Comparison of ENCODE assay signal across 1 cellular context in the genomic region with DNA sequence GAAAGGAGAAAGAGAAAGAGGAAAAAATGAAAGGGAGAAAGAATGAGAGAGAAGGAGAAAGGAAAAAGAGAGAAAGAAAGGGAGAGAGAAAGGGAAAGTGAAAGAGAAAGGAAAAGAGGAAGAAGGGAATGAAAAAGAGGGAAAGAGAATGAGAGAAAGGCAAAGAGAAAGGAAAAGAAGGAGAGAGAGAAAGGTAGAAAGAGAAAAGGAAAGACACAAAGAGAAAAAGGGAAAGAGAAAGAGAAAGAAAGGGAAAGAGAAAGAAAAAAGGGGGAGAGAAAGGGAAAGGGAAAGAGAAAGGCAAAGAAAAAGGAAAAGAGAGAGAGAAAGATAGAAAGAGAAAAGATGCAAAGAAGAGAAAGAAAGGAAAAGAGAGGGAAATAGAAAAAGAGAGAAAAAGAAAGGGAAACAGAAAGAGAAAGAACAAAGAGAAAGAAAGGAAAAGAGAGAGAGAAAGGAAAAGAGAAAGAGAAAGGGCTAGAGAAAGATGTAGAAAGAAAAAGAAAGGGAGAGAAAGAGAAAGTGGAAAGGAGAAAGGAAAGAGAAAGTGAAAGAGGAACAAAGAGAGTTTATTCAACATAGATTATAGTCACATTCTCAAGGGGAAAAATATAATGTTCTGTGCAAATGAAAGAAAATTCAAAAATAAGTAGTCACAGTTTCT.
TF ChIP-seq lines count a peak whose summit lies in the region.

No MANE protein-coding gene starts in this region.

TF ChIP-seq in GM12878, 131 proteins besides CTCF, POLR2A, EP300 and RAD21 (continued from another document):
- TF ChIP-seq, protein P1, sequence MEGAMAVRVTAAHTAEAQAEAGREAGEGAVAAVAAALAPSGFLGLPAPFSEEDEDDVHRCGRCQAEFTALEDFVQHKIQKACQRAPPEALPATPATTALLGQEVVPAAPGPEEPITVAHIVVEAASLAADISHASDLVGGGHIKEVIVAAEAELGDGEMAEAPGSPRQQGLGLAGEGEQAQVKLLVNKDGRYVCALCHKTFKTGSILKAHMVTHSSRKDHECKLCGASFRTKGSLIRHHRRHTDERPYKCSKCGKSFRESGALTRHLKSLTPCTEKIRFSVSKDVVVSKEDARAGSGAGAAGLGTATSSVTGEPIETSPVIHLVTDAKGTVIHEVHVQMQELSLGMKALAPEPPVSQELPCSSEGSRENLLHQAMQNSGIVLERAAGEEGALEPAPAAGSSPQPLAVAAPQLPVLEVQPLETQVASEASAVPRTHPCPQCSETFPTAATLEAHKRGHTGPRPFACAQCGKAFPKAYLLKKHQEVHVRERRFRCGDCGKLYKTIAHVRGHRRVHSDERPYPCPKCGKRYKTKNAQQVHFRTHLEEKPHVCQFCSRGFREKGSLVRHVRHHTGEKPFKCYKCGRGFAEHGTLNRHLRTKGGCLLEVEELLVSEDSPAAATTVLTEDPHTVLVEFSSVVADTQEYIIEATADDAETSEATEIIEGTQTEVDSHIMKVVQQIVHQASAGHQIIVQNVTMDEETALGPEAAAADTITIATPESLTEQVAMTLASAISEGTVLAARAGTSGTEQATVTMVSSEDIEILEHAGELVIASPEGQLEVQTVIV (IDR thresholded peaks at IDR 0.05; ENCODE audit: borderline replicate concordance, partially characterized antibody) = no peak
- TF ChIP-seq FOS (IDR thresholded peaks at IDR 0.05; ENCODE audit: borderline replicate concordance, extremely low read depth, insufficient read length) (no peak), HDAC2 (IDR thresholded peaks at IDR 0.05) (no peak), RUNX3 (IDR thresholded peaks at IDR 0.05; ENCODE audit: low read length) (no peak), PAX5 (IDR thresholded peaks at IDR 0.05; ENCODE audit: borderline replicate concordance, low read depth, low read length) (no peak), POU2F2 (IDR thresholded peaks at IDR 0.05; ENCODE audit: borderline replicate concordance, low read depth, low read length) (no peak), NFYA (IDR thresholded peaks at IDR 0.05; ENCODE audit: borderline replicate concordance, low read depth, low read length) (no peak), EGR1 (IDR thresholded peaks at IDR 0.05; ENCODE audit: borderline replicate concordance in 1 of 2, low read depth in 2 of 2, low read length in 2 of 2) (no peak)
- TF ChIP-seq, protein P2, sequence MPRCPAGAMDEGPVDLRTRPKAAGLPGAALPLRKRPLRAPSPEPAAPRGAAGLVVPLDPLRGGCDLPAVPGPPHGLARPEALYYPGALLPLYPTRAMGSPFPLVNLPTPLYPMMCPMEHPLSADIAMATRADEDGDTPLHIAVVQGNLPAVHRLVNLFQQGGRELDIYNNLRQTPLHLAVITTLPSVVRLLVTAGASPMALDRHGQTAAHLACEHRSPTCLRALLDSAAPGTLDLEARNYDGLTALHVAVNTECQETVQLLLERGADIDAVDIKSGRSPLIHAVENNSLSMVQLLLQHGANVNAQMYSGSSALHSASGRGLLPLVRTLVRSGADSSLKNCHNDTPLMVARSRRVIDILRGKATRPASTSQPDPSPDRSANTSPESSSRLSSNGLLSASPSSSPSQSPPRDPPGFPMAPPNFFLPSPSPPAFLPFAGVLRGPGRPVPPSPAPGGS (IDR thresholded peaks at IDR 0.05; ENCODE audit: borderline replicate concordance, insufficient read depth, low read depth, low read length, poor library complexity, severe bottlenecking) = no peak
- TF ChIP-seq, protein P3, sequence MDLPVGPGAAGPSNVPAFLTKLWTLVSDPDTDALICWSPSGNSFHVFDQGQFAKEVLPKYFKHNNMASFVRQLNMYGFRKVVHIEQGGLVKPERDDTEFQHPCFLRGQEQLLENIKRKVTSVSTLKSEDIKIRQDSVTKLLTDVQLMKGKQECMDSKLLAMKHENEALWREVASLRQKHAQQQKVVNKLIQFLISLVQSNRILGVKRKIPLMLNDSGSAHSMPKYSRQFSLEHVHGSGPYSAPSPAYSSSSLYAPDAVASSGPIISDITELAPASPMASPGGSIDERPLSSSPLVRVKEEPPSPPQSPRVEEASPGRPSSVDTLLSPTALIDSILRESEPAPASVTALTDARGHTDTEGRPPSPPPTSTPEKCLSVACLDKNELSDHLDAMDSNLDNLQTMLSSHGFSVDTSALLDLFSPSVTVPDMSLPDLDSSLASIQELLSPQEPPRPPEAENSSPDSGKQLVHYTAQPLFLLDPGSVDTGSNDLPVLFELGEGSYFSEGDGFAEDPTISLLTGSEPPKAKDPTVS (IDR thresholded peaks at IDR 0.05; ENCODE audit: low read depth, low read length) = no peak
- TF ChIP-seq, protein P4, sequence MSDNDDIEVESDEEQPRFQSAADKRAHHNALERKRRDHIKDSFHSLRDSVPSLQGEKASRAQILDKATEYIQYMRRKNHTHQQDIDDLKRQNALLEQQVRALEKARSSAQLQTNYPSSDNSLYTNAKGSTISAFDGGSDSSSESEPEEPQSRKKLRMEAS (IDR thresholded peaks at IDR 0.05; ENCODE audit: low read depth, low read length) = no peak
- TF ChIP-seq, protein P5, sequence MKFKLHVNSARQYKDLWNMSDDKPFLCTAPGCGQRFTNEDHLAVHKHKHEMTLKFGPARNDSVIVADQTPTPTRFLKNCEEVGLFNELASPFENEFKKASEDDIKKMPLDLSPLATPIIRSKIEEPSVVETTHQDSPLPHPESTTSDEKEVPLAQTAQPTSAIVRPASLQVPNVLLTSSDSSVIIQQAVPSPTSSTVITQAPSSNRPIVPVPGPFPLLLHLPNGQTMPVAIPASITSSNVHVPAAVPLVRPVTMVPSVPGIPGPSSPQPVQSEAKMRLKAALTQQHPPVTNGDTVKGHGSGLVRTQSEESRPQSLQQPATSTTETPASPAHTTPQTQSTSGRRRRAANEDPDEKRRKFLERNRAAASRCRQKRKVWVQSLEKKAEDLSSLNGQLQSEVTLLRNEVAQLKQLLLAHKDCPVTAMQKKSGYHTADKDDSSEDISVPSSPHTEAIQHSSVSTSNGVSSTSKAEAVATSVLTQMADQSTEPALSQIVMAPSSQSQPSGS (IDR thresholded peaks at IDR 0.05; ENCODE audit: low read length) = no peak
- TF ChIP-seq, protein P6, sequence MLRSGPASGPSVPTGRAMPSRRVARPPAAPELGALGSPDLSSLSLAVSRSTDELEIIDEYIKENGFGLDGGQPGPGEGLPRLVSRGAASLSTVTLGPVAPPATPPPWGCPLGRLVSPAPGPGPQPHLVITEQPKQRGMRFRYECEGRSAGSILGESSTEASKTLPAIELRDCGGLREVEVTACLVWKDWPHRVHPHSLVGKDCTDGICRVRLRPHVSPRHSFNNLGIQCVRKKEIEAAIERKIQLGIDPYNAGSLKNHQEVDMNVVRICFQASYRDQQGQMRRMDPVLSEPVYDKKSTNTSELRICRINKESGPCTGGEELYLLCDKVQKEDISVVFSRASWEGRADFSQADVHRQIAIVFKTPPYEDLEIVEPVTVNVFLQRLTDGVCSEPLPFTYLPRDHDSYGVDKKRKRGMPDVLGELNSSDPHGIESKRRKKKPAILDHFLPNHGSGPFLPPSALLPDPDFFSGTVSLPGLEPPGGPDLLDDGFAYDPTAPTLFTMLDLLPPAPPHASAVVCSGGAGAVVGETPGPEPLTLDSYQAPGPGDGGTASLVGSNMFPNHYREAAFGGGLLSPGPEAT (IDR thresholded peaks at IDR 0.05; ENCODE audit: low read depth) = 0 out of 2 replicates have a peak, but pooled peaks have one; percentile 20
- TF ChIP-seq, protein P7, sequence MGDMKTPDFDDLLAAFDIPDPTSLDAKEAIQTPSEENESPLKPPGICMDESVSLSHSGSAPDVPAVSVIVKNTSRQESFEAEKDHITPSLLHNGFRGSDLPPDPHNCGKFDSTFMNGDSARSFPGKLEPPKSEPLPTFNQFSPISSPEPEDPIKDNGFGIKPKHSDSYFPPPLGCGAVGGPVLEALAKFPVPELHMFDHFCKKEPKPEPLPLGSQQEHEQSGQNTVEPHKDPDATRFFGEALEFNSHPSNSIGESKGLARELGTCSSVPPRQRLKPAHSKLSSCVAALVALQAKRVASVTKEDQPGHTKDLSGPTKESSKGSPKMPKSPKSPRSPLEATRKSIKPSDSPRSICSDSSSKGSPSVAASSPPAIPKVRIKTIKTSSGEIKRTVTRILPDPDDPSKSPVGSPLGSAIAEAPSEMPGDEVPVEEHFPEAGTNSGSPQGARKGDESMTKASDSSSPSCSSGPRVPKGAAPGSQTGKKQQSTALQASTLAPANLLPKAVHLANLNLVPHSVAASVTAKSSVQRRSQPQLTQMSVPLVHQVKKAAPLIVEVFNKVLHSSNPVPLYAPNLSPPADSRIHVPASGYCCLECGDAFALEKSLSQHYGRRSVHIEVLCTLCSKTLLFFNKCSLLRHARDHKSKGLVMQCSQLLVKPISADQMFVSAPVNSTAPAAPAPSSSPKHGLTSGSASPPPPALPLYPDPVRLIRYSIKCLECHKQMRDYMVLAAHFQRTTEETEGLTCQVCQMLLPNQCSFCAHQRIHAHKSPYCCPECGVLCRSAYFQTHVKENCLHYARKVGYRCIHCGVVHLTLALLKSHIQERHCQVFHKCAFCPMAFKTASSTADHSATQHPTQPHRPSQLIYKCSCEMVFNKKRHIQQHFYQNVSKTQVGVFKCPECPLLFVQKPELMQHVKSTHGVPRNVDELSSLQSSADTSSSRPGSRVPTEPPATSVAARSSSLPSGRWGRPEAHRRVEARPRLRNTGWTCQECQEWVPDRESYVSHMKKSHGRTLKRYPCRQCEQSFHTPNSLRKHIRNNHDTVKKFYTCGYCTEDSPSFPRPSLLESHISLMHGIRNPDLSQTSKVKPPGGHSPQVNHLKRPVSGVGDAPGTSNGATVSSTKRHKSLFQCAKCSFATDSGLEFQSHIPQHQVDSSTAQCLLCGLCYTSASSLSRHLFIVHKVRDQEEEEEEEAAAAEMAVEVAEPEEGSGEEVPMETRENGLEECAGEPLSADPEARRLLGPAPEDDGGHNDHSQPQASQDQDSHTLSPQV (IDR thresholded peaks at IDR 0.05) = no peak
